Comparison of ENCODE assay signal across 31 cellular contexts in the genomic region with DNA sequence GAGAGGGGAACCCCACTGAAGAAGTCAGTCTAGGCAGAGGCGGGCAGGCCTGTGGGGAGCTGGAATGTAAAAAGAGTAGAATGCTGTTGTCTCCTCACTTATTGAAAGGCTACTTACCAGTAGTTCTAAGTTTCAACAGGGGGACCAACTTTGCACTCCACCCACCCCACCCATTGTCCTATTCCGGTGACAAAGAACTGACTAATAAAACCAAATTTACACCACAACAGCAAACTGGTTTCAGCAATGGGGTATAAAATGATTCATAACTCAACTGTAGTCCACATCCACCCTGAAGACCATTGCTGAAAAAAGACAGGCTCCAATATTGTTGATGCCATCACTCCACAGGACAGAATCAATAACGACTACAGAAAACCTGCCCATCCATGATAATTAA.
"Had no signal": no experiment of that assay in that cellular context is flagged by ENCODE, and none has a peak within 500 bp of the region (broad histone marks: within the 10 kb centered on the region; RNA-seq: fewer than 3 reads in every experiment).

No MANE protein-coding gene starts in this region.

- H3K4me1 ChIP-seq: parathyroid adenoma, psoas muscle, upper lobe of right lung had no signal

- H3K36me3 Mint-ChIP-seq: activated CD4-positive, alpha-beta memory T cell treated with anti-CD3 and anti-CD28 coated beads for 36 hours; activated naive CD8-positive, alpha-beta T cell treated with anti-CD3 and anti-CD28 coated beads, Interleukin-2, amount 10 ng/mL, durations not matched to agents 7 days and 5 days; brain; immature natural killer cell; naive thymus-derived CD4-positive, alpha-beta T cell had no signal

- H3K4me3 ChIP-seq: ascending aorta, cardiac muscle cell, heart left ventricle, psoas muscle, upper lobe of right lung had no signal

- H2AFZ ChIP-seq: parathyroid adenoma had no signal

- H3K27ac ChIP-seq: cardiac muscle cell, heart left ventricle, parathyroid adenoma, psoas muscle, upper lobe of right lung, WERI-Rb-1 had no signal

- H3K9ac ChIP-seq: parathyroid adenoma had no signal

- DNase-seq: activated CD4-positive, alpha-beta memory T cell treated with anti-CD3 and anti-CD28 coated beads for 36 hours; activated CD4-positive, alpha-beta T cell treated with anti-CD3 and anti-CD28 coated beads, Interleukin-2, amount 10 ng/mL, durations not matched to agents 24 days and 14 days; activated CD4-positive, CD25-positive, alpha-beta regulatory T cell treated with anti-CD3 and anti-CD28 coated beads, Interleukin-2, amount 50 U/mL, for 72 hours; activated CD8-positive, alpha-beta memory T cell treated with anti-CD3 and anti-CD28 coated beads, Interleukin-2, amount 50 U/mL, for 4 hours; activated effector memory CD4-positive, alpha-beta T cell treated with anti-CD3 and anti-CD28 coated beads, Interleukin-2, amount 50 U/mL, for 16 hours; activated naive CD4-positive, alpha-beta T cell treated with anti-CD3 and anti-CD28 coated beads for 36 hours; activated naive CD8-positive, alpha-beta T cell treated with anti-CD3 and anti-CD28 coated beads, Interleukin-2, amount 10 ng/mL, durations not matched to agents 7 days and 5 days; activated T-cell treated with anti-CD3 and anti-CD28 coated beads, Interleukin-2, amount 50 U/mL, for 1 hour; cortex of kidney; effector memory CD8-positive, alpha-beta T cell; foreskin fibroblast; hypothalamus; immature natural killer cell; kidney; midbrain; naive thymus-derived CD4-positive, alpha-beta T cell; nucleus accumbens; psoas muscle; stimulated activated CD4-positive, alpha-beta T cell treated with anti-CD3 and anti-CD28 coated beads, Interleukin-2, amount 100 ng/mL, for 48 hours; T-helper 9 cell; upper lobe of right lung; WERI-Rb-1 had no signal

- H3K9me3 ChIP-seq: ascending aorta, heart left ventricle, psoas muscle, upper lobe of right lung had no signal

- H3K27me3 ChIP-seq: ascending aorta, cardiac muscle cell, heart left ventricle, upper lobe of right lung had no signal

- H3K4me1 Mint-ChIP-seq: activated CD4-positive, alpha-beta T cell treated with anti-CD3 and anti-CD28 coated beads, Interleukin-2, amount 10 ng/mL, durations not matched to agents 24 days and 14 days; activated naive CD8-positive, alpha-beta T cell treated with anti-CD3 and anti-CD28 coated beads, Interleukin-2, amount 10 ng/mL, durations not matched to agents 7 days and 5 days; brain; immature natural killer cell; naive thymus-derived CD4-positive, alpha-beta T cell; neural crest cell had no signal

- H3K36me3 ChIP-seq: ascending aorta, cardiac muscle cell, heart left ventricle, upper lobe of right lung, WERI-Rb-1 had no signal

- H3K4me3 Mint-ChIP-seq: activated CD4-positive, alpha-beta memory T cell treated with anti-CD3 and anti-CD28 coated beads for 36 hours; activated CD4-positive, alpha-beta T cell treated with anti-CD3 and anti-CD28 coated beads, Interleukin-2, amount 10 ng/mL, durations not matched to agents 24 days and 14 days; activated naive CD4-positive, alpha-beta T cell treated with anti-CD3 and anti-CD28 coated beads for 36 hours; activated naive CD8-positive, alpha-beta T cell treated with anti-CD3 and anti-CD28 coated beads, Interleukin-2, amount 10 ng/mL, durations not matched to agents 7 days and 5 days; activated T-helper 1 cell treated with anti-CD3 and anti-CD28 coated beads, Interleukin-12 subunit alpha, Interleukin-12 subunit beta, Interleukin-2, Interleukin-4 antibody, amounts not matched to agents 30 ng/mL and 10 ng/mL and 1 ng/mL, durations not matched to agents 14 hours and 24 hours and 36 hours; brain; effector memory CD8-positive, alpha-beta T cell; immature natural killer cell; naive thymus-derived CD4-positive, alpha-beta T cell; neural crest cell; stimulated activated naive CD8-positive, alpha-beta T cell treated with anti-CD3 and anti-CD28 coated beads, Interleukin-15, Interleukin-2, amounts not matched to agents 100 ng/mL and 50 ng/mL, for 24 hours; T-helper 1 cell treated with Interleukin-12 subunit alpha and Interleukin-12 subunit beta and Interleukin-4 antibody, amounts not matched to agents 30 μg/mL and 1 μg/mL, for 36 hours had no signal

- H3K27ac Mint-ChIP-seq: activated CD4-positive, alpha-beta memory T cell treated with anti-CD3 and anti-CD28 coated beads for 36 hours; activated CD4-positive, alpha-beta T cell treated with anti-CD3 and anti-CD28 coated beads, Interleukin-2, amount 10 ng/mL, durations not matched to agents 24 days and 14 days; activated naive CD4-positive, alpha-beta T cell treated with anti-CD3 and anti-CD28 coated beads for 36 hours; activated naive CD8-positive, alpha-beta T cell treated with anti-CD3 and anti-CD28 coated beads, Interleukin-2, amount 10 ng/mL, durations not matched to agents 7 days and 5 days; activated T-helper 1 cell treated with anti-CD3 and anti-CD28 coated beads, Interleukin-12 subunit alpha, Interleukin-12 subunit beta, Interleukin-2, Interleukin-4 antibody, amounts not matched to agents 30 ng/mL and 10 ng/mL and 1 ng/mL, durations not matched to agents 14 hours and 24 hours and 36 hours; brain; effector memory CD8-positive, alpha-beta T cell; immature natural killer cell; naive thymus-derived CD4-positive, alpha-beta T cell; stimulated activated naive CD8-positive, alpha-beta T cell treated with anti-CD3 and anti-CD28 coated beads, Interleukin-15, Interleukin-2, amounts not matched to agents 100 ng/mL and 50 ng/mL, for 24 hours; T-helper 1 cell treated with Interleukin-12 subunit alpha and Interleukin-12 subunit beta and Interleukin-4 antibody, amounts not matched to agents 30 μg/mL and 1 μg/mL, for 36 hours had no signal

- H3K79me2 ChIP-seq: parathyroid adenoma had no signal

- H3K9me3 Mint-ChIP-seq: activated CD4-positive, alpha-beta memory T cell treated with anti-CD3 and anti-CD28 coated beads for 36 hours; activated CD4-positive, alpha-beta T cell treated with anti-CD3 and anti-CD28 coated beads, Interleukin-2, amount 10 ng/mL, durations not matched to agents 24 days and 14 days; activated naive CD8-positive, alpha-beta T cell treated with anti-CD3 and anti-CD28 coated beads, Interleukin-2, amount 10 ng/mL, durations not matched to agents 7 days and 5 days; activated T-helper 1 cell treated with anti-CD3 and anti-CD28 coated beads, Interleukin-12 subunit alpha, Interleukin-12 subunit beta, Interleukin-2, Interleukin-4 antibody, amounts not matched to agents 30 ng/mL and 10 ng/mL and 1 ng/mL, durations not matched to agents 14 hours and 24 hours and 36 hours; stimulated activated naive CD8-positive, alpha-beta T cell treated with anti-CD3 and anti-CD28 coated beads, Interleukin-15, Interleukin-2, amounts not matched to agents 100 ng/mL and 50 ng/mL, for 24 hours; T-helper 1 cell treated with Interleukin-12 subunit alpha and Interleukin-12 subunit beta and Interleukin-4 antibody, amounts not matched to agents 30 μg/mL and 1 μg/mL, for 36 hours had no signal

- H3K27me3 Mint-ChIP-seq: activated CD4-positive, alpha-beta memory T cell treated with anti-CD3 and anti-CD28 coated beads for 36 hours; activated CD4-positive, alpha-beta T cell treated with anti-CD3 and anti-CD28 coated beads, Interleukin-2, amount 10 ng/mL, durations not matched to agents 24 days and 14 days; activated naive CD8-positive, alpha-beta T cell treated with anti-CD3 and anti-CD28 coated beads, Interleukin-2, amount 10 ng/mL, durations not matched to agents 7 days and 5 days; brain had no signal
